In the genomic region with DNA sequence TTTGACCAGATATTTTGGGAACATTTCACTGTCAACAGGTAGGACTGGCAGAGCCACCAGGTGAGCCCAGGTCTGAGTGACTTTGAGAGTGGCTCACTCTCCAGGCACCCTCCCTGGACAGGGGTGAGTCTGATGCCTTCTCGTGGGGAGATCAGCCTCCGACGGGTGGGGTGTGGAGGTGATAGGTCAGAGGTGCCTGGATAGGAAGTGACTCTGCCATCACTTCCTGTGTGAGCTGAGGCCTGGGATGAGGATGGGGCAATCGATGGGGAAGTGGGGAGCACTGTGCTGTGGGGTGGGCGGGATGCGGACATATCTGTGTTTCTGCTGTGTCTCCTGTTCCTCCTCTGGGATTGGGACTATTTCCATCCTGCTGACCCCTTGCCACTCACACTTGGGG, we compare ENCODE assay signal across 21 cellular contexts. TPM values are rescaled to one million over a fixed set of nuclear protein-coding genes. Genes with fewer than 3 reads are reported as not detected.
A peak's percentile ranks its signal among the peaks of the same experiment; 100 is the strongest.
DNase-seq lines count a peak whose midpoint lies in the region; ATAC-seq, FAIRE-seq and TF ChIP-seq lines count a peak whose summit lies in the region.
"Had no signal": no experiment of that assay in that cellular context is flagged by ENCODE, and none has a peak within 500 bp of the region (broad histone marks: within the 10 kb centered on the region; RNA-seq: fewer than 3 reads in every experiment).

No MANE protein-coding gene starts in this region.

- no peak overlapping the region for H2BK5ac ChIP-seq in neuronal stem cell (ENCODE audit: low read length)

- TF ChIP-seq POLR2A in K562 (conservative IDR thresholded peaks at IDR 0.05), result no peak

- in situ Hi-C loops in K562 (cut with MboI), result loop anchor here (5.0 to 25.0 kb wide), 2 partner anchors 375 to 1305 kb away; no protein-coding TSS in a partner anchor

- DNase-seq in CD1c-positive myeloid dendritic cell (ENCODE audit: extremely low spot score) (peak; percentile 64), MV-4-11 (lab: John Stamatoyannopoulos, UW) (peak; percentile 59), K562 (ENCODE audit: extremely low read depth in 1 of 4, low spot score in 3 of 4) (no peak), neuronal stem cell (ENCODE audit: low spot score) (no peak), SHP77 (lab: John Stamatoyannopoulos, UW) (no peak)
- DNase-seq: C1 segment of cervical spinal cord, NCI-H1048, NCI-H1436, NCI-H2029, NCI-H2171, NCI-H526, SW 1271 had no signal

- 13% methylated on average over 6 of the region's 6 CpGs for WGBS in K562 (ENCODE audit: insufficient coverage, low coverage, missing lambda C conversion rate)
- no CpG with 5 or more reads among the region's 6 CpGs for WGBS in neuronal stem cell (ENCODE audit: extremely low coverage in 2 of 2, insufficient read length in 2 of 2, insufficient replicate concordance in 1 of 2), 2 donors

- ATAC-seq in K562 (no peak), GM21576 (IDR thresholded peaks at IDR 0.05; ENCODE audit: unreplicated experiment) (no peak), GM18517 (IDR thresholded peaks at IDR 0.05; ENCODE audit: unreplicated experiment) (no peak)
- ATAC-seq: A549, Panc1 had no signal

- no peak overlapping the region for H3K9ac ChIP-seq in K562 (ENCODE audit: insufficient read depth in 1 of 2, low read depth in 2 of 2, low read length in 2 of 2)
- no peak overlapping the region for H3K9ac ChIP-seq in neuronal stem cell (ENCODE audit: low read depth, low read length, poor library complexity)

- H2AFZ ChIP-seq in K562 (ENCODE audit: low read depth, low read length) (no peak overlapping the region), neuronal stem cell (ENCODE audit: low read length) (no peak overlapping the region)

- H3K4me1 ChIP-seq in K562 (replicated peaks in 1 of 2; ENCODE audit: control insufficient read depth in 2 of 2, insufficient read depth in 2 of 2, low read length in 2 of 2), result peaks cover 0 to 3% of the 10 kb centered on the region in 2 experiments; a peak in 1 of 5 replicates
- H3K4me1 ChIP-seq in neuronal stem cell (ENCODE audit: control insufficient read depth in 2 of 2, insufficient read depth in 1 of 2, low read depth in 1 of 2, low read length in 2 of 2), result peaks cover 0 to 6% of the 10 kb centered on the region in 2 donors
- H3K4me1 ChIP-seq: HAP-1, SJSA1 had no signal

- no TSS peak for BruUV-seq in K562 (replicated peaks; lab: Mats Ljungman, UMichigan)

- no peak overlapping the region for H2BK12ac ChIP-seq in neuronal stem cell (ENCODE audit: low read length)

- H3K4me3 ChIP-seq in K562 (no peak overlapping the region), neuronal stem cell (ENCODE audit: low read length in 2 of 2) (no peak overlapping the region)
- H3K4me3 ChIP-seq: A549, HAP-1, SJSA1 had no signal

- no peak for TF ChIP-seq EP300 in K562 (IDR thresholded peaks at IDR 0.05; ENCODE audit: low read length)

- no peak overlapping the region for H3K4ac ChIP-seq in neuronal stem cell (ENCODE audit: low read length)

- H3K36me3 ChIP-seq in K562 (ENCODE audit: control insufficient read depth, insufficient read depth, low read length) (no peaks in the 10 kb centered on the region), neuronal stem cell (replicated peaks in 1 of 2; ENCODE audit: control insufficient read depth in 2 of 2, insufficient read depth in 2 of 2, low read length in 2 of 2) (no peaks in the 10 kb centered on the region)
- H3K36me3 ChIP-seq: HAP-1, SJSA1 had no signal

- H3K18ac ChIP-seq in neuronal stem cell (ENCODE audit: low read length), result no peak overlapping the region

- no peak overlapping the region for H2AK5ac ChIP-seq in neuronal stem cell (ENCODE audit: low read depth, low read length)

- H3K23ac ChIP-seq in neuronal stem cell (ENCODE audit: low read depth, low read length, poor library complexity), result no peak overlapping the region

- H3K27ac ChIP-seq in K562 (ENCODE audit: extremely low read depth, low read depth, low read length) (no peak overlapping the region), neuronal stem cell (replicated peaks; ENCODE audit: low read length) (no peak overlapping the region)
- H3K27ac ChIP-seq: A549, SJSA1 had no signal

- CTCF ChIA-PET in K562 (lab: Yijun Ruan, JAX; ENCODE audit: low intra/inter-chr PET ratio), result no interaction called here

- H2BK15ac ChIP-seq in neuronal stem cell (ENCODE audit: low read length), result no peak overlapping the region

- H3K4me2 ChIP-seq in K562 (ENCODE audit: insufficient read depth, low read length) (no peak overlapping the region), neuronal stem cell (ENCODE audit: insufficient read depth, low read length, poor library complexity, severe bottlenecking) (no peak overlapping the region)
- H3K4me2 ChIP-seq: A549 had no signal

- no peak overlapping the region for H3K14ac ChIP-seq in neuronal stem cell (ENCODE audit: low read length)

- no peaks in the 10 kb centered on the region for H3K79me2 ChIP-seq in K562 (ENCODE audit: control insufficient read depth, insufficient read depth, low read length)

- FAIRE-seq in K562 (lab: Jason Lieb, UNC), result no peak
- FAIRE-seq: A549, D721Med, GM12892, GM18507 had no signal

- POLR2A ChIA-PET in K562 (lab: Yijun Ruan, JAX), result no interaction called here

- no peak overlapping the region for H4K8ac ChIP-seq in neuronal stem cell (ENCODE audit: low read depth, low read length)

- intact Hi-C loops in K562 (cut with micrococcal nuclease), result loop anchor here (10.0 kb wide), 1 partner anchor 212 kb away; no protein-coding TSS in a partner anchor

- peak overlapping the region; percentile 53 for H4K91ac ChIP-seq in neuronal stem cell (ENCODE audit: low read depth, low read length, poor library complexity)

- no peak for TF ChIP-seq CTCF in K562 (IDR thresholded peaks at IDR 0.05 in 2 of 3, conservative IDR thresholded peaks at IDR 0.05 in 1 of 3; ENCODE audit: insufficient read depth in 2 of 3, low read depth in 1 of 3, low read length in 3 of 3)

- H3K9me3 ChIP-seq in K562 (replicated peaks; ENCODE audit: control insufficient read depth, insufficient read depth, low read depth, low read length) (no peaks in the 10 kb centered on the region), neuronal stem cell (replicated peaks in 1 of 2; ENCODE audit: control insufficient read depth in 2 of 2, insufficient read depth in 1 of 2, low read depth in 1 of 2, low read length in 2 of 2) (no peaks in the 10 kb centered on the region)
- H3K9me3 ChIP-seq: A549, HAP-1, SJSA1 had no signal

- H3K79me1 ChIP-seq in neuronal stem cell (ENCODE audit: low read depth, low read length), result no peaks in the 10 kb centered on the region

- H3K27me3 ChIP-seq in K562 (ENCODE audit: control insufficient read depth in 2 of 2, insufficient read depth in 2 of 2, low read length in 2 of 2) (peaks cover 0 to 37% of the 10 kb centered on the region in 2 experiments; a peak in 3 of 5 replicates), neuronal stem cell (ENCODE audit: control insufficient read depth in 3 of 3, insufficient read depth in 3 of 3, low read depth in 1 of 3, low read length in 3 of 3) (peaks cover 0 to 24% (median 0%) of the 10 kb centered on the region in 3 experiments)

- TF ChIP-seq RAD21 in K562 (CRISPR knock-in tag; conservative IDR thresholded peaks at IDR 0.05 in 1 of 2, IDR thresholded peaks at IDR 0.05 in 1 of 2), result no peak

- no peak overlapping the region for H2BK120ac ChIP-seq in neuronal stem cell (ENCODE audit: low read depth, low read length)

- H3K9me1 ChIP-seq in K562 (ENCODE audit: control insufficient read depth, insufficient read depth, low read length), result no peaks in the 10 kb centered on the region

- no peaks in the 10 kb centered on the region for H4K20me1 ChIP-seq in K562 (replicated peaks; ENCODE audit: control insufficient read depth, insufficient read depth, low read length)

RNA-seq across cellular contexts. Expression of a gene that starts 34.6 kb away (rescaled TPM):
- total RNA-seq in K562 (2011; cell fraction: chromatin; rRNA removed; ENCODE audit: low replicate concordance), result 2.7 and 7.0 TPM in 2 replicates
- 4.2 and 5.5 TPM in 2 replicates for total RNA-seq in K562 (2011; cell fraction: nucleolus; rRNA removed)
- 4.1 and 5.3 TPM in 2 replicates for total RNA-seq in K562 (2011; cell fraction: nucleoplasm; rRNA removed)
- 6.3 and 6.7 TPM in 2 replicates for total RNA-seq in K562 (2014; rRNA removed)
- total RNA-seq in K562 (2014; rRNA removed; fragmentation: Illumina TruSeq; extraction: Trizol), result 7.0 and 7.3 TPM in 2 replicates
- 7.1 and 7.7 TPM in 2 replicates for total RNA-seq in K562 (2015; rRNA removed; fragmentation: Illumina TruSeq; extraction: Trizol)
- 6.3 and 6.6 TPM in 2 replicates for total RNA-seq in K562 (2021)
- polyA plus RNA-seq in K562 (2011; rRNA removed), result 3.3 and 10.1 TPM in 2 replicates
- 2.8 and 6.7 TPM in 2 replicates for polyA plus RNA-seq in K562 (2011; cell fraction: cytosol; rRNA removed)
- 1.5 and 3.9 TPM in 2 replicates for polyA plus RNA-seq in K562 (2011; cell fraction: nucleus; rRNA removed)
- 10.8 and 14.6 TPM in 2 replicates for polyA plus RNA-seq in K562 (2012)
- polyA plus RNA-seq in K562 (2014; fragmentation: Illumina TruSeq; extraction: Trizol), result 10.1 and 12.1 TPM in 2 replicates
- 10 to 100 TPM; 17.7 to 18.2 TPM for polyA plus RNA-seq in K562 (2014; fragmentation: Nextera tagmentation; extraction: Ambion mirVana)
- 7.2 and 9.6 TPM in 2 replicates for polyA plus RNA-seq in K562 (2014; rRNA removed)
- polyA minus RNA-seq in K562 (2011; rRNA and poly(A)+ RNA removed), result 2.7 and 8.5 TPM in 2 replicates
- polyA minus RNA-seq in K562 (2011; cell fraction: cytosol; rRNA and poly(A)+ RNA removed), result 3.2 TPM in 1 of 2 replicates, not detected in the other
- polyA minus RNA-seq in K562 (2011; cell fraction: nucleus; rRNA and poly(A)+ RNA removed), result 1.2 and 1.9 TPM in 2 replicates
- 38.1 TPM for polyA plus RNA-seq in neuronal stem cell (2013, experiment 1 of 2)
- 39.9 TPM for polyA plus RNA-seq in neuronal stem cell (2013, experiment 2 of 2)

RNA-seq across cellular contexts. Expression of a gene that starts 42.2 kb away (rescaled TPM):
- 55.7 and 148 TPM in 2 replicates for total RNA-seq in K562 (2011; cell fraction: chromatin; rRNA removed; ENCODE audit: low replicate concordance)
- total RNA-seq in K562 (2011; cell fraction: nucleolus; rRNA removed), result 125 and 143 TPM in 2 replicates
- 76.9 and 85.1 TPM in 2 replicates for total RNA-seq in K562 (2011; cell fraction: nucleoplasm; rRNA removed)
- total RNA-seq in K562 (2014; rRNA removed), result 197 and 221 TPM in 2 replicates
- 58.7 and 95.0 TPM in 2 replicates for total RNA-seq in K562 (2014; rRNA removed; fragmentation: Illumina TruSeq; extraction: Trizol)
- 127 and 128 TPM in 2 replicates for total RNA-seq in K562 (2015; rRNA removed; fragmentation: Illumina TruSeq; extraction: Trizol)
- total RNA-seq in K562 (2021), result 144 and 145 TPM in 2 replicates
- polyA plus RNA-seq in K562 (2011; rRNA removed), result 125 and 148 TPM in 2 replicates
- polyA plus RNA-seq in K562 (2011; cell fraction: cytosol; rRNA removed), result 178 and 243 TPM in 2 replicates
- polyA plus RNA-seq in K562 (2011; cell fraction: nucleus; rRNA removed), result 96.9 and 138 TPM in 2 replicates
- 160 TPM in 2 replicates for polyA plus RNA-seq in K562 (2012)
- 151 and 157 TPM in 2 replicates for polyA plus RNA-seq in K562 (2014; fragmentation: Illumina TruSeq; extraction: Trizol)
- polyA plus RNA-seq in K562 (2014; fragmentation: Nextera tagmentation; extraction: Ambion mirVana), result 100 to 1,000 TPM in 1 of 2 experiments, 10 to 100 TPM in 1; 86.0 to 118 TPM
- 247 and 257 TPM in 2 replicates for polyA plus RNA-seq in K562 (2014; rRNA removed)
- polyA minus RNA-seq in K562 (2011; rRNA and poly(A)+ RNA removed), result 56.1 and 82.0 TPM in 2 replicates
- polyA minus RNA-seq in K562 (2011; cell fraction: cytosol; rRNA and poly(A)+ RNA removed), result 31.2 and 34.7 TPM in 2 replicates
- 30.7 and 33.5 TPM in 2 replicates for polyA minus RNA-seq in K562 (2011; cell fraction: nucleus; rRNA and poly(A)+ RNA removed)
- polyA plus RNA-seq in neuronal stem cell (2013, experiment 1 of 2), result 119 TPM
- 104 TPM for polyA plus RNA-seq in neuronal stem cell (2013, experiment 2 of 2)

RNA-seq across cellular contexts. Expression of a gene that starts 49.4 kb away (rescaled TPM):
- total RNA-seq in K562 (2011; cell fraction: chromatin; rRNA removed; ENCODE audit: low replicate concordance), result 29.9 and 84.2 TPM in 2 replicates
- 50.8 and 63.5 TPM in 2 replicates for total RNA-seq in K562 (2011; cell fraction: nucleolus; rRNA removed)
- 43.2 and 53.5 TPM in 2 replicates for total RNA-seq in K562 (2011; cell fraction: nucleoplasm; rRNA removed)
- total RNA-seq in K562 (2014; rRNA removed) (3.0 and 8.4 TPM in 2 replicates), K562 (2014; rRNA removed; fragmentation: Illumina TruSeq; extraction: Trizol) (3.0 and 4.0 TPM in 2 replicates), K562 (2015; rRNA removed; fragmentation: Illumina TruSeq; extraction: Trizol) (6.7 and 7.4 TPM in 2 replicates), K562 (2021) (10.0 and 10.6 TPM in 2 replicates)
- polyA plus RNA-seq in K562 (2011; rRNA removed) (11.6 and 16.2 TPM in 2 replicates), K562 (2014; fragmentation: Illumina TruSeq; extraction: Trizol) (10.2 and 11.1 TPM in 2 replicates), K562 (2014; fragmentation: Nextera tagmentation; extraction: Ambion mirVana) (under 1 TPM; 0.32 to 0.39 TPM), K562 (2014; rRNA removed) (14.5 and 17.9 TPM in 2 replicates)
- 15.1 and 22.0 TPM in 2 replicates for polyA plus RNA-seq in K562 (2011; cell fraction: cytosol; rRNA removed)
- 57.7 and 97.2 TPM in 2 replicates for polyA plus RNA-seq in K562 (2011; cell fraction: nucleus; rRNA removed)
- polyA plus RNA-seq in K562 (2012), result 9.7 and 19.0 TPM in 2 replicates
- polyA minus RNA-seq in K562 (2011; rRNA and poly(A)+ RNA removed), result 3.5 and 6.2 TPM in 2 replicates
- 1.4 and 4.0 TPM in 2 replicates for polyA minus RNA-seq in K562 (2011; cell fraction: cytosol; rRNA and poly(A)+ RNA removed)
- polyA minus RNA-seq in K562 (2011; cell fraction: nucleus; rRNA and poly(A)+ RNA removed), result 13.4 and 17.1 TPM in 2 replicates
- polyA plus RNA-seq in neuronal stem cell (2013, experiment 1 of 2), result 4.9 TPM
- 5.0 TPM for polyA plus RNA-seq in neuronal stem cell (2013, experiment 2 of 2)

Comparison
In these comparisons a context has a peak if more than half of its experiments do, and no peak if none do; other contexts are left out.
1. DNase-seq: peak in CD1c-positive myeloid dendritic cell (single experiment) and MV-4-11 (single experiment); none in K562 (0 of 4), neuronal stem cell (single experiment) and SHP77 (0 of 2).